ENCODE assay signal across 8 cellular contexts in genomic region chr1:52727114-52727586, GRCh38. TPM values are rescaled to one million over a fixed set of nuclear protein-coding genes. Genes with fewer than 3 reads are reported as not detected.
DNase-seq lines count a peak whose midpoint lies in the region; TF ChIP-seq lines count a peak whose summit lies in the region.

No MANE protein-coding gene starts in this region.

- H3K4me2 ChIP-seq in OCI-LY1 (ENCODE audit: low read length) = peak overlapping the region; percentile 95

- H4K20me1 ChIP-seq in OCI-LY1 (ENCODE audit: insufficient read depth, low read length) = no peaks in the 10 kb centered on the region

- peak overlapping the region; percentile 74; the same call in 1 of the 2 replicates for H2AFZ ChIP-seq in OCI-LY1 (ENCODE audit: low read length)

- H3K79me2 ChIP-seq in OCI-LY1 (ENCODE audit: insufficient read depth, low read length) = peaks cover 20% of the 10 kb centered on the region

- H3K4me1 ChIP-seq in OCI-LY1 (ENCODE audit: insufficient read depth, low read length, severe bottlenecking) = peaks cover 33% of the 10 kb centered on the region
- peaks cover 7 to 21% (median 16%) of the 10 kb centered on the region in 4 donors for H3K4me1 ChIP-seq in liver (ENCODE audit: control insufficient read depth in 4 of 4, insufficient read depth in 4 of 4, low read length in 3 of 4)
- H3K4me1 ChIP-seq in tibial artery = peaks cover 0 to 26% (median 16%) of the 10 kb centered on the region in 4 donors

- peak overlapping the region; percentile 82 for H3K9ac ChIP-seq in OCI-LY1 (ENCODE audit: low read length)
- peak overlapping the region; percentile 66 to 86 for H3K9ac ChIP-seq in liver (ENCODE audit: low read depth in 1 of 2, low read length in 2 of 2)

- no peaks in the 10 kb centered on the region for H3K9me3 ChIP-seq in OCI-LY1 (ENCODE audit: low read length)
- no peaks in the 10 kb centered on the region for H3K9me3 ChIP-seq in liver (ENCODE audit: control insufficient read depth in 4 of 4, low read length in 3 of 4)
- no peaks in the 10 kb centered on the region for H3K9me3 ChIP-seq in tibial artery

- H3K27ac ChIP-seq in OCI-LY1 (ENCODE audit: low read depth, low read length, poor library complexity, severe bottlenecking) (no peak overlapping the region), liver (ENCODE audit: low read depth in 1 of 2, low read length in 2 of 2) (peak overlapping the region; percentile 74 to 86), tibial artery (peak overlapping the region; percentile 76 to 87)

- H3K36me3 ChIP-seq in OCI-LY1 (ENCODE audit: insufficient read depth, low read length) (peaks cover 4% of the 10 kb centered on the region; the same call in 1 of the 2 replicates), liver (ENCODE audit: control insufficient read depth in 4 of 4, insufficient read depth in 3 of 4, low read depth in 1 of 4, low read length in 3 of 4) (peaks cover 0 to 4% (median 0%) of the 10 kb centered on the region in 4 donors), tibial artery (no peaks in the 10 kb centered on the region)

- intact Hi-C loops in tibial artery (cut with DNase I; ENCODE audit: low total_unique reads) = loop anchor here (2.0 to 10.0 kb wide), 2 partner anchors 24 to 458 kb away; no protein-coding TSS in a partner anchor

- DNase-seq in NCI-H2171 treated with DMSO at 0.1 percent for 48 hours (lab: John Stamatoyannopoulos, UW) = peak; percentile 48
- no peak for DNase-seq in NCI-H2171 (lab: John Stamatoyannopoulos, UW)
- peak; percentile 23 for DNase-seq in cerebellum (ENCODE audit: low spot score)
- DNase-seq in tibial artery = no peak
- no peak for DNase-seq in LoVo (ENCODE audit: low spot score)
- no peak for DNase-seq in NCI-H2107 treated with DMSO at 0.1 percent for 48 hours (lab: John Stamatoyannopoulos, UW; ENCODE audit: unreplicated experiment)

- no peaks in the 10 kb centered on the region for H3F3A ChIP-seq in OCI-LY1 (ENCODE audit: insufficient read depth, low read length)

- H3K4me3 ChIP-seq in OCI-LY1 (ENCODE audit: low read depth, low read length, poor library complexity, severe bottlenecking) (peak overlapping the region; percentile 99), liver (ENCODE audit: low read depth in 1 of 3, low read length in 3 of 3) (peak overlapping the region; percentile 81 to 96 (median 84)), tibial artery (peak overlapping the region; percentile 61 to 88)

- no peaks in the 10 kb centered on the region for H3K9me2 ChIP-seq in OCI-LY1 (ENCODE audit: low read depth, low read length)

- TF ChIP-seq CTCF in OCI-LY1 (IDR thresholded peaks at IDR 0.05; ENCODE audit: low read length) = no peak
- no peak for TF ChIP-seq CTCF in liver (IDR thresholded peaks at IDR 0.05; ENCODE audit: low read depth, low read length, missing input control)
- TF ChIP-seq CTCF in tibial artery (IDR thresholded peaks at IDR 0.05) = no peak

- TF ChIP-seq RAD21 in liver (IDR thresholded peaks at IDR 0.05) = no peak

- 2% methylated on average over 14 of the region's 14 CpGs for WGBS in liver

- H3K27me3 ChIP-seq in OCI-LY1 (ENCODE audit: insufficient read depth, low read length) = no peaks in the 10 kb centered on the region
- H3K27me3 ChIP-seq in liver (ENCODE audit: control insufficient read depth in 4 of 4, insufficient read depth in 4 of 4, low read length in 3 of 4) = no peaks in the 10 kb centered on the region
- H3K27me3 ChIP-seq in tibial artery = no peaks in the 10 kb centered on the region

TF ChIP-seq in liver, 16 proteins besides CTCF, POLR2A, EP300 and RAD21:
- TF ChIP-seq YY1 (IDR thresholded peaks at IDR 0.05) (peak; percentile 15), EGR1 (IDR thresholded peaks at IDR 0.05; ENCODE audit: low read depth in 2 of 2) (no peak)

RNA-seq across cellular contexts. Expression of gene ZYG11B, which starts 0.9 kb away (rescaled TPM):
- total RNA-seq in cerebellum (91.0 TPM), liver (100 to 1,000 TPM in 1 of 2 donors, 10 to 100 TPM in 1; 18.9 to 111 TPM)
- polyA plus RNA-seq in liver = 10 to 100 TPM in 1 of 2 donors, 1 to 10 TPM in 1; 6.1 to 12.2 TPM

RNA-seq across cellular contexts. Expression of gene COA7, which starts 29.0 kb away (rescaled TPM):
- total RNA-seq in cerebellum (14.6 TPM), liver (10 to 100 TPM in 1 of 2 donors, 1 to 10 TPM in 1; 6.3 to 14.1 TPM)
- polyA plus RNA-seq in liver = 10 to 100 TPM in 1 of 2 donors, 1 to 10 TPM in 1; 4.7 to 11.2 TPM

Comparison
In these comparisons a context has a peak if more than half of its experiments do, and no peak if none do; other contexts are left out.
1. DNase-seq: peak in NCI-H2171 treated with DMSO at 0.1 percent for 48 hours (single experiment) and cerebellum (single experiment); none in NCI-H2171 (single experiment), tibial artery (0 of 2), LoVo (single experiment) and NCI-H2107 treated with DMSO at 0.1 percent for 48 hours (single experiment).
2. Peak in every context shown above with its lines, with median percentiles within 50 percentile points of each other: H3K4me3 ChIP-seq.